ENCODE assay signal across 17 cellular contexts in genomic region chr13:20812890-20813289, GRCh38.
"Had no signal": no experiment of that assay in that cellular context is flagged by ENCODE, and none has a peak within 500 bp of the region (broad histone marks: within the 10 kb centered on the region; RNA-seq: fewer than 3 reads in every experiment).

No MANE protein-coding gene starts in this region.

- H3K27me3 Mint-ChIP-seq: activated CD8-positive, alpha-beta memory T cell treated with anti-CD3 and anti-CD28 coated beads, Interleukin-2, amount 10 ng/mL, durations not matched to agents 7 days and 5 days; activated naive CD8-positive, alpha-beta T cell treated with anti-CD3 and anti-CD28 coated beads, Interleukin-2, amount 10 ng/mL, durations not matched to agents 7 days and 5 days; memory B cell had no signal

- H3K4me3 Mint-ChIP-seq: activated CD8-positive, alpha-beta memory T cell treated with anti-CD3 and anti-CD28 coated beads, Interleukin-2, amount 10 ng/mL, durations not matched to agents 7 days and 5 days; activated naive CD8-positive, alpha-beta T cell treated with anti-CD3 and anti-CD28 coated beads, Interleukin-2, amount 10 ng/mL, durations not matched to agents 7 days and 5 days; activated T-cell treated with anti-CD3 and anti-CD28 coated beads, Interleukin-2, amount 50 U/mL, for 4 hours; memory B cell; neural crest cell had no signal

- H3K9me3 Mint-ChIP-seq: activated T-cell treated with anti-CD3 and anti-CD28 coated beads, Interleukin-2, amount 50 U/mL, for 4 hours; memory B cell; neural crest cell had no signal

- H3K27ac Mint-ChIP-seq: activated CD8-positive, alpha-beta memory T cell treated with anti-CD3 and anti-CD28 coated beads, Interleukin-2, amount 10 ng/mL, durations not matched to agents 7 days and 5 days; activated naive CD8-positive, alpha-beta T cell treated with anti-CD3 and anti-CD28 coated beads, Interleukin-2, amount 10 ng/mL, durations not matched to agents 7 days and 5 days; memory B cell had no signal

- H3K4me3 ChIP-seq: ovary, thyroid gland had no signal

- DNase-seq: activated CD4-positive, alpha-beta T cell treated with anti-CD3 and anti-CD28 coated beads for 1 hour; activated CD4-positive, alpha-beta T cell treated with anti-CD3 and anti-CD28 coated beads, Interleukin-2, amount 50 U/mL, for 48 hours; activated CD8-positive, alpha-beta memory T cell treated with anti-CD3 and anti-CD28 coated beads, Interleukin-2, amount 10 ng/mL, durations not matched to agents 7 days and 5 days; activated gamma-delta T cell; activated naive CD8-positive, alpha-beta T cell treated with anti-CD3 and anti-CD28 coated beads, Interleukin-2, amount 10 ng/mL, durations not matched to agents 7 days and 5 days; activated T-cell treated with anti-CD3 and anti-CD28 coated beads, Interleukin-2, amount 50 U/mL, for 4 hours; aorta; central memory CD4-positive, alpha-beta T cell; cortex of kidney; effector memory CD4-positive, alpha-beta T cell; glutamatergic neuron; ovary; stimulated activated CD4-positive, alpha-beta T cell treated with anti-CD3 and anti-CD28 coated beads, Interleukin-4, amount 100 ng/mL, for 4 hours; T-helper 9 cell had no signal

- H3K4me1 Mint-ChIP-seq: activated CD8-positive, alpha-beta memory T cell treated with anti-CD3 and anti-CD28 coated beads, Interleukin-2, amount 10 ng/mL, durations not matched to agents 7 days and 5 days; activated naive CD8-positive, alpha-beta T cell treated with anti-CD3 and anti-CD28 coated beads, Interleukin-2, amount 10 ng/mL, durations not matched to agents 7 days and 5 days had no signal

- H3K9me3 ChIP-seq: ovary, thyroid gland had no signal

- H3K36me3 ChIP-seq: ovary had no signal

- H3K27me3 ChIP-seq: ovary, thyroid gland had no signal

- ATAC-seq: activated CD8-positive, alpha-beta memory T cell treated with anti-CD3 and anti-CD28 coated beads, Interleukin-2, amount 10 ng/mL, durations not matched to agents 7 days and 5 days; activated T-cell treated with anti-CD3 and anti-CD28 coated beads, Interleukin-2, amount 50 U/mL, for 4 hours had no signal

- H3K27ac ChIP-seq: ovary had no signal
